Comparison of ENCODE assay signal across 16 cellular contexts in the genomic region with DNA sequence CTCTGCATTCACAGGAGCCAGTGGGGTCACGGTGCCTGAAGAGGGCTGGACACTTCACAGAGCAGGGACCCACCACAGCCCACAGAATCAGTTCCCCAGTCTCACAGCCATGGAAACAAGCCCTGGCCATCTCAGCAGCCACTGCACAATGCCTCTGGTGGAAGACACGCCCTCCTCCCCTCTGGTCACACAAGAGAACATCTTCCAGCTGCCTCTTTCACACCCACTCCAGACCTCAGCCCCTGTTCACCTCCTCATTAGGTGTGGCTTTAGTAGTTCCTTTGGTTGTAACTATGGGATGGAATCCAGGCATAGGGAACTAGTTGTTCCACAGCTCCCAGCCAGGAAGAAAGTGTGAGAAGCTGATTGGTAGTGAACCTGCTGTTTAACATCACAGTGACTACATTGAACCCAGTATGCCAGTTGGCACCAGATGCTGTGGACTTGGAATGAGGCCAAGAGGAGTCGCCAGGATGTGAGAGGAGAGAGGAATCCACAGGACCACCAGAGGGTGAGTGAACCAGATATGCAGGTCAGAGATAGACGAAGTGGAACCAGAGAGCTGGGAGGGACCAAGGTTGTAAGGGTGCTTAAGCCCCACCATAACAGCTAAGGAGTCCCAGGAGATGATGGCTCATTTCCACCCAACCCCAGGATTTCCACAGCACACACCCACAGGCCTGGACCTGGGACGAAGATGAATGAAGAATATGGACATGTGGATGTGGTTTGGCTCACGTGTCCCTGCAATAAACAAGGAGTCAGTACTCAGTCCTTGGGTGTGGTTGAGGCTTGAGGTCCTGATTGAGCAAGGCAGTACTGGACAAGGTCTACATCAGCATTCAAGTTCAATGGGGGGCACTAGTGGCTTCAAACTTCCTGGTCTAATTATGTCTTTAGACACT. TPM values are rescaled to one million over a fixed set of nuclear protein-coding genes. Genes with fewer than 3 reads are reported as not detected.
A peak's percentile ranks its signal among the peaks of the same experiment; 100 is the strongest.
DNase-seq lines count a peak whose midpoint lies in the region; ATAC-seq and TF ChIP-seq lines count a peak whose summit lies in the region.
"Had no signal": no experiment of that assay in that cellular context is flagged by ENCODE, and none has a peak within 500 bp of the region (broad histone marks: within the 10 kb centered on the region; RNA-seq: fewer than 3 reads in every experiment).

No MANE protein-coding gene starts in this region.

- TF ChIP-seq POLR2A in breast epithelium (IDR thresholded peaks at IDR 0.05) (no peak), Peyer's patch (IDR thresholded peaks at IDR 0.05) (no peak)

- H3K27me3 Mint-ChIP-seq in MCF 10A (ENCODE audit: insufficient read depth, unreplicated experiment) = no peaks in the 10 kb centered on the region
- H3K27me3 Mint-ChIP-seq: activated naive CD8-positive, alpha-beta T cell treated with anti-CD3 and anti-CD28 coated beads, Interleukin-2, amount 10 ng/mL, durations not matched to agents 7 days and 5 days; activated T-cell treated with anti-CD3 and anti-CD28 coated beads, Interleukin-2, amount 50 U/mL, for 24 hours had no signal

- H3K4me1 ChIP-seq in breast epithelium (no peaks in the 10 kb centered on the region), Peyer's patch (no peaks in the 10 kb centered on the region), tibial artery (peaks cover 0 to 27% (median 14%) of the 10 kb centered on the region in 4 donors)

- no TSS peak for BruUV-seq in MCF 10A (replicated peaks; lab: Mats Ljungman, UMichigan)

- H3K36me3 ChIP-seq in breast epithelium = no peaks in the 10 kb centered on the region
- peaks cover 0 to 19% (median 0%) of the 10 kb centered on the region in 3 donors for H3K36me3 ChIP-seq in Peyer's patch
- peaks cover 0 to 35% (median 24%) of the 10 kb centered on the region in 3 donors for H3K36me3 ChIP-seq in tibial artery

- CTCF ChIA-PET in MCF 10A (lab: Yijun Ruan, JAX) = interaction anchor here (0.6 to 1.0 kb wide), 3 partner anchors 19 to 164 kb away, joined by 3 read pairs; no protein-coding TSS in a partner anchor

- H3K4me3 ChIP-seq in breast epithelium = no peak overlapping the region
- H3K4me3 ChIP-seq in Peyer's patch = no peak overlapping the region
- H3K4me3 ChIP-seq in tibial artery = no peak overlapping the region
- H3K4me3 ChIP-seq: PC-9 had no signal

- peaks cover 24% of the 10 kb centered on the region for H3K4me1 Mint-ChIP-seq in MCF 10A (ENCODE audit: insufficient read depth, unreplicated experiment)

- no peak for ATAC-seq in HG03139 (IDR thresholded peaks at IDR 0.05; ENCODE audit: unreplicated experiment)
- no peak for ATAC-seq in HG02678 (IDR thresholded peaks at IDR 0.05; ENCODE audit: unreplicated experiment)
- ATAC-seq in GM19324 (IDR thresholded peaks at IDR 0.05; ENCODE audit: low FRiP score, unreplicated experiment) = no peak
- ATAC-seq: stimulated activated naive CD8-positive, alpha-beta T cell treated with anti-CD3 and anti-CD28 coated beads, Interleukin-15, Interleukin-2, amounts not matched to agents 100 U/mL and 50 U/mL, for 24 hours had no signal

- H3K27me3 ChIP-seq in breast epithelium (no peaks in the 10 kb centered on the region), Peyer's patch (no peaks in the 10 kb centered on the region), tibial artery (no peaks in the 10 kb centered on the region)

- H3K9me3 ChIP-seq in breast epithelium = peaks cover 5 to 6% of the 10 kb centered on the region in 2 donors
- H3K9me3 ChIP-seq in Peyer's patch = no peaks in the 10 kb centered on the region
- H3K9me3 ChIP-seq in tibial artery = no peaks in the 10 kb centered on the region

- intact Hi-C loops in MCF 10A (cut with micrococcal nuclease) (no loop called here), breast epithelium (cut with DNase I; ENCODE audit: low total_unique reads) (loop anchor here (10.0 kb wide), 1 partner anchor 667 kb away; no protein-coding TSS in a partner anchor), tibial artery (cut with DNase I; ENCODE audit: low total_unique reads) (loop anchor here (10.0 kb wide), 1 partner anchor 67 kb away; a partner anchor contains a TSS)

- POLR2A ChIA-PET in MCF 10A (lab: Yijun Ruan, JAX) = interaction anchor here (0.6 to 1.1 kb wide), 3 partner anchors 10 to 175 kb away, joined by 3 to 5 read pairs (median 3); a partner anchor contains a TSS

- H3K27ac ChIP-seq in breast epithelium = no peak overlapping the region
- H3K27ac ChIP-seq in Peyer's patch = peak overlapping the region in 2 of 4 donors; percentile 48 to 57
- peak overlapping the region; percentile 71 for H3K27ac ChIP-seq in tibial artery
- H3K27ac ChIP-seq: PC-9 had no signal

- peak overlapping the region; percentile 2 for H3K4me3 Mint-ChIP-seq in MCF 10A (ENCODE audit: unreplicated experiment)
- H3K4me3 Mint-ChIP-seq: activated naive CD8-positive, alpha-beta T cell treated with anti-CD3 and anti-CD28 coated beads, Interleukin-2, amount 10 ng/mL, durations not matched to agents 7 days and 5 days; activated T-cell treated with anti-CD3 and anti-CD28 coated beads, Interleukin-2, amount 50 U/mL, for 24 hours had no signal

- DNase-seq in MCF 10A (ENCODE audit: unreplicated experiment) (peak; percentile 38), breast epithelium (ENCODE audit: low spot score in 2 of 2) (no peak), Peyer's patch (peak in 2 of 3 donors; percentile 52 to 56), fibroblast of peridontal ligament (ENCODE audit: extremely low read depth) (peak; percentile 71), tibial artery (peak; percentile 67 to 74)
- DNase-seq: activated naive CD8-positive, alpha-beta T cell treated with anti-CD3 and anti-CD28 coated beads, Interleukin-2, amount 10 ng/mL, durations not matched to agents 7 days and 5 days; activated T-cell treated with anti-CD3 and anti-CD28 coated beads, Interleukin-2, amount 50 U/mL, for 24 hours; Calu3; GDM1; NCI-H446 treated with DMSO at 0.1 percent for 48 hours; PC-9; stimulated activated CD4-positive, alpha-beta T cell treated with anti-CD3 and anti-CD28 coated beads, Interleukin-12 subunit alpha, Interleukin-12 subunit beta, amount 100 ng/mL, for 4 hours; stimulated activated naive CD8-positive, alpha-beta T cell treated with anti-CD3 and anti-CD28 coated beads, Interleukin-15, Interleukin-2, amounts not matched to agents 100 U/mL and 50 U/mL, for 24 hours had no signal

- peaks cover 33% of the 10 kb centered on the region for H3K36me3 Mint-ChIP-seq in MCF 10A (ENCODE audit: insufficient read depth, unreplicated experiment)

- peak overlapping the region; percentile 84 for H3K27ac Mint-ChIP-seq in MCF 10A (ENCODE audit: low read depth, unreplicated experiment)
- H3K27ac Mint-ChIP-seq: activated naive CD8-positive, alpha-beta T cell treated with anti-CD3 and anti-CD28 coated beads, Interleukin-2, amount 10 ng/mL, durations not matched to agents 7 days and 5 days; activated T-cell treated with anti-CD3 and anti-CD28 coated beads, Interleukin-2, amount 50 U/mL, for 24 hours had no signal

- peaks cover 12% of the 10 kb centered on the region for H3K9me3 Mint-ChIP-seq in MCF 10A (ENCODE audit: unreplicated experiment)

- TF ChIP-seq CTCF in MCF 10A (IDR thresholded peaks at IDR 0.05; ENCODE audit: unreplicated experiment) = no peak
- TF ChIP-seq CTCF in breast epithelium (IDR thresholded peaks at IDR 0.05) = no peak
- no peak for TF ChIP-seq CTCF in Peyer's patch (IDR thresholded peaks at IDR 0.05)
- TF ChIP-seq CTCF in tibial artery (IDR thresholded peaks at IDR 0.05) = no peak

RNA-seq across cellular contexts. Expression of a gene that starts 8.8 kb away (rescaled TPM):
- total RNA-seq in MCF 10A (2022) = 7.4 and 9.8 TPM in 2 replicates
- 10 to 100 TPM in 2 of 3 donors, 1 to 10 TPM in 1; 7.4 to 18.0 (median 12.5) TPM for total RNA-seq in breast epithelium
- total RNA-seq in Peyer's patch = 10 to 100 TPM; 13.7 to 62.7 (median 28.1) TPM

RNA-seq across cellular contexts. Expression of a gene that starts 26.2 kb away (rescaled TPM):
- 14.6 and 16.9 TPM in 2 replicates for total RNA-seq in MCF 10A (2022)
- 10 to 100 TPM; 10.6 to 19.6 (median 14.1) TPM for total RNA-seq in breast epithelium
- 10 to 100 TPM; 19.6 to 38.0 (median 33.4) TPM for total RNA-seq in Peyer's patch

RNA-seq across cellular contexts. Expression of a gene that starts 29.4 kb away (rescaled TPM):
- total RNA-seq in MCF 10A (2022) = 8.0 and 15.5 TPM in 2 replicates
- 10 to 100 TPM in 2 of 3 donors, 1 to 10 TPM in 1; 9.1 to 23.4 (median 12.8) TPM for total RNA-seq in breast epithelium
- total RNA-seq in Peyer's patch = 10 to 100 TPM; 34.9 to 84.2 (median 48.5) TPM

RNA-seq across cellular contexts. Expression of a gene that starts 48.6 kb away (rescaled TPM):
- total RNA-seq in MCF 10A (2022) (6.7 and 8.7 TPM in 2 replicates), breast epithelium (10 to 100 TPM in 2 of 3 donors, 1 to 10 TPM in 1; 4.8 to 18.7 (median 11.5) TPM), Peyer's patch (10 to 100 TPM in 2 of 4 donors, 1 to 10 TPM in 2; 4.7 to 41.3 (median 11.9) TPM)

Comparison
In these comparisons a context has a peak if more than half of its experiments do, and no peak if none do; other contexts are left out.
1. DNase-seq: peak in MCF 10A (single experiment), Peyer's patch (2 of 3), fibroblast of peridontal ligament (single experiment) and tibial artery (2 of 2); none in breast epithelium (0 of 2).
2. H3K27ac ChIP-seq: peak in tibial artery (2 of 2); none in breast epithelium (0 of 2).